Comparison of ENCODE assay signal across 10 cellular contexts in genomic region chr19:47777245-47778088, GRCh38. TPM values are rescaled to one million over a fixed set of nuclear protein-coding genes. Genes with fewer than 3 reads are reported as not detected.
DNase-seq lines count a peak whose midpoint lies in the region; ATAC-seq and TF ChIP-seq lines count a peak whose summit lies in the region.
"Not testable (repeated sequence)": the region's sequence is repeated elsewhere in the genome, so short reads cannot be mapped to it uniquely, and the experiment has no call there.
"Had no signal": no experiment of that assay in that cellular context is flagged by ENCODE, and none has a peak within 500 bp of the region (broad histone marks: within the 10 kb centered on the region; RNA-seq: fewer than 3 reads in every experiment).

No MANE protein-coding gene starts in this region.

- 67 to 77% (median 73%) methylated on average over 23 to 24 of the region's 24 CpGs for WGBS in psoas muscle, 3 donors

- H3K27ac ChIP-seq in DND-41 (ENCODE audit: low read length) (peak overlapping the region; percentile 89), psoas muscle (peak overlapping the region; percentile 95), upper lobe of right lung (peak overlapping the region; percentile 100)

- POLR2A ChIA-PET in MCF 10A (lab: Yijun Ruan, JAX), result interaction anchor here (0.7 to 1.6 kb wide), 9 partner anchors 10 to 429 kb away, joined by 3 to 4 read pairs (median 3); partner anchors contain the start of genes DHX34 and EHD2

- peak overlapping the region; percentile 100 for H3K4me3 Mint-ChIP-seq in activated CD4-positive, alpha-beta T cell treated with anti-CD3 and anti-CD28 coated beads, Interleukin-2, amount 10 ng/mL, durations not matched to agents 24 days and 14 days
- H3K4me3 Mint-ChIP-seq in MCF 10A (ENCODE audit: unreplicated experiment) (peak overlapping the region; percentile 94), memory B cell (peak overlapping the region; percentile 92)

- H2AFZ ChIP-seq in DND-41 (ENCODE audit: low read depth, low read length), result peak overlapping the region; percentile 100

- intact Hi-C loops in activated CD4-positive, alpha-beta T cell treated with anti-CD3 and anti-CD28 coated beads, Interleukin-2, amount 10 ng/mL, durations not matched to agents 24 days and 14 days (cut with micrococcal nuclease); MCF 10A (cut with micrococcal nuclease); psoas muscle (cut with DNase I); upper lobe of right lung (cut with DNase I): not testable (repeated sequence)

- peaks cover 18% of the 10 kb centered on the region for H3K4me1 Mint-ChIP-seq in activated CD4-positive, alpha-beta T cell treated with anti-CD3 and anti-CD28 coated beads, Interleukin-2, amount 10 ng/mL, durations not matched to agents 24 days and 14 days
- H3K4me1 Mint-ChIP-seq in MCF 10A (ENCODE audit: insufficient read depth, unreplicated experiment) (peaks cover 27% of the 10 kb centered on the region), memory B cell (peaks cover 14% of the 10 kb centered on the region)

- H3K79me2 ChIP-seq in DND-41 (ENCODE audit: insufficient read depth, low read length), result peaks cover 16% of the 10 kb centered on the region

- not testable (repeated sequence) for BruUV-seq in MCF 10A (replicated peaks; lab: Mats Ljungman, UMichigan)

- H3K27me3 ChIP-seq in DND-41 (ENCODE audit: insufficient read depth, low read length, poor library complexity); psoas muscle (ENCODE audit: insufficient read depth in 3 of 3, low read length in 2 of 3); upper lobe of right lung: not testable (repeated sequence)

- CTCF ChIA-PET in MCF 10A (lab: Yijun Ruan, JAX), result interaction anchor here (0.9 to 1.7 kb wide), 3 partner anchors 10 to 12 kb away, joined by 3 to 5 read pairs (median 3); no protein-coding TSS in a partner anchor

- peaks cover 12% of the 10 kb centered on the region for H3K36me3 ChIP-seq in DND-41 (ENCODE audit: insufficient read depth, low read length)
- H3K36me3 ChIP-seq in psoas muscle (ENCODE audit: insufficient read depth in 1 of 2, low read depth in 1 of 2), result peaks cover 0 to 18% of the 10 kb centered on the region in 2 donors
- H3K36me3 ChIP-seq in upper lobe of right lung, result not testable (repeated sequence)

- peak overlapping the region; percentile 88 for H3K4me2 ChIP-seq in DND-41 (ENCODE audit: insufficient read depth, low read length)

- H3K27ac Mint-ChIP-seq in activated CD4-positive, alpha-beta T cell treated with anti-CD3 and anti-CD28 coated beads, Interleukin-2, amount 10 ng/mL, durations not matched to agents 24 days and 14 days, result peak overlapping the region; percentile 97
- H3K27ac Mint-ChIP-seq in MCF 10A (ENCODE audit: low read depth, unreplicated experiment) (peak overlapping the region; percentile 99), memory B cell (peak overlapping the region; percentile 98)

- peak overlapping the region; percentile 70 for H3K9ac ChIP-seq in DND-41 (ENCODE audit: low read depth, low read length)

- not testable (repeated sequence) for TF ChIP-seq CTCF in DND-41 (IDR thresholded peaks at IDR 0.05; ENCODE audit: borderline replicate concordance, extremely low read depth, low read length, poor library complexity, severe bottlenecking); MCF 10A (IDR thresholded peaks at IDR 0.05; ENCODE audit: unreplicated experiment); fibroblast of villous mesenchyme (IDR thresholded peaks at IDR 0.05; ENCODE audit: insufficient read depth, low read depth, low read length); psoas muscle (IDR thresholded peaks at IDR 0.05); upper lobe of right lung (IDR thresholded peaks at IDR 0.05)

- H3K4me1 ChIP-seq in DND-41 (ENCODE audit: insufficient read depth, low read length), result peaks cover 26% of the 10 kb centered on the region
- H3K4me1 ChIP-seq in psoas muscle, result peaks cover 28% of the 10 kb centered on the region
- H3K4me1 ChIP-seq in upper lobe of right lung, result peaks cover 29% of the 10 kb centered on the region

- H4K20me1 ChIP-seq in DND-41 (ENCODE audit: insufficient read depth, low read length), result not testable (repeated sequence)

- not testable (repeated sequence) for H3K9me3 ChIP-seq in DND-41 (ENCODE audit: insufficient read depth, low read length, severe bottlenecking); psoas muscle; upper lobe of right lung

- H3K36me3 Mint-ChIP-seq in activated CD4-positive, alpha-beta T cell treated with anti-CD3 and anti-CD28 coated beads, Interleukin-2, amount 10 ng/mL, durations not matched to agents 24 days and 14 days (ENCODE audit: low read depth), result peaks cover 19% of the 10 kb centered on the region
- H3K36me3 Mint-ChIP-seq in MCF 10A (ENCODE audit: insufficient read depth, unreplicated experiment), result peaks cover 25% of the 10 kb centered on the region
- not testable (repeated sequence) for H3K36me3 Mint-ChIP-seq in memory B cell

- not testable (repeated sequence) for H3K27me3 Mint-ChIP-seq in activated CD4-positive, alpha-beta T cell treated with anti-CD3 and anti-CD28 coated beads, Interleukin-2, amount 10 ng/mL, durations not matched to agents 24 days and 14 days; MCF 10A (ENCODE audit: insufficient read depth, unreplicated experiment); memory B cell

- not testable (repeated sequence) for DNase-seq in DND-41; activated CD4-positive, alpha-beta T cell treated with anti-CD3 and anti-CD28 coated beads, Interleukin-2, amount 10 ng/mL, durations not matched to agents 24 days and 14 days; MCF 10A (ENCODE audit: unreplicated experiment); fibroblast of villous mesenchyme (ENCODE audit: low read depth); memory B cell (ENCODE audit: low spot score in 2 of 2); psoas muscle; upper lobe of right lung
- peak; percentile 11 for DNase-seq in NCI-H146 (lab: John Stamatoyannopoulos, UW)

- H3K4me3 ChIP-seq in DND-41 (ENCODE audit: low read depth in 1 of 2, low read length in 2 of 2) (peak overlapping the region; percentile 67 to 85), fibroblast of villous mesenchyme (ENCODE audit: low read depth, low read length) (peak overlapping the region; percentile 94), psoas muscle (peak overlapping the region; percentile 93), upper lobe of right lung (peak overlapping the region; percentile 87)

- not testable (repeated sequence) for H3K9me3 Mint-ChIP-seq in activated CD4-positive, alpha-beta T cell treated with anti-CD3 and anti-CD28 coated beads, Interleukin-2, amount 10 ng/mL, durations not matched to agents 24 days and 14 days; MCF 10A (ENCODE audit: unreplicated experiment); memory B cell

- not testable (repeated sequence) for ATAC-seq in DND-41 (ENCODE audit: insufficient read depth, low read depth); memory B cell (ENCODE audit: low read depth); psoas muscle; upper lobe of right lung

RNA-seq across cellular contexts. Expression of gene SELENOW, which starts 1.0 kb away (rescaled TPM):
- 111 and 117 TPM in 2 replicates for total RNA-seq in activated CD4-positive, alpha-beta T cell treated with anti-CD3 and anti-CD28 coated beads, Interleukin-2, amount 10 ng/mL, durations not matched to agents 24 days and 14 days
- total RNA-seq in MCF 10A (2022) (93.5 and 115 TPM in 2 replicates), fibroblast of villous mesenchyme (287 and 328 TPM in 2 replicates), psoas muscle (100 to 1,000 TPM; 677 to 969 (median 733) TPM), upper lobe of right lung (262 TPM)
- polyA plus RNA-seq in psoas muscle, result 1,000 to 10,000 TPM in 2 of 3 donors, 100 to 1,000 TPM in 1; 434 to 1,620 (median 1,372) TPM

RNA-seq across cellular contexts. Expression of gene TPRX1, which starts 26.9 kb away (rescaled TPM):
- not detected in 2 replicates for total RNA-seq in activated CD4-positive, alpha-beta T cell treated with anti-CD3 and anti-CD28 coated beads, Interleukin-2, amount 10 ng/mL, durations not matched to agents 24 days and 14 days
- total RNA-seq in MCF 10A (2022) (not detected in 2 replicates), fibroblast of villous mesenchyme (not detected in 2 replicates), psoas muscle (not detected), upper lobe of right lung (not detected)
- not detected for polyA plus RNA-seq in psoas muscle
- total RNA-seq: frontal cortex had no signal
- polyA plus RNA-seq: adipose tissue had no signal

RNA-seq across cellular contexts. Expression of gene NOP53, which starts 32.1 kb away (rescaled TPM):
- 222 and 230 TPM in 2 replicates for total RNA-seq in activated CD4-positive, alpha-beta T cell treated with anti-CD3 and anti-CD28 coated beads, Interleukin-2, amount 10 ng/mL, durations not matched to agents 24 days and 14 days
- total RNA-seq in MCF 10A (2022) (165 and 211 TPM in 2 replicates), fibroblast of villous mesenchyme (35.0 and 49.0 TPM in 2 replicates), psoas muscle (100 to 1,000 TPM in 3 of 4 donors, 10 to 100 TPM in 1; 96.3 to 166 (median 127) TPM), upper lobe of right lung (260 TPM)
- 100 to 1,000 TPM; 247 to 268 (median 257) TPM for polyA plus RNA-seq in psoas muscle

RNA-seq across cellular contexts. Expression of gene CRX, which starts 44.3 kb away (rescaled TPM):
- not detected in 2 replicates for total RNA-seq in activated CD4-positive, alpha-beta T cell treated with anti-CD3 and anti-CD28 coated beads, Interleukin-2, amount 10 ng/mL, durations not matched to agents 24 days and 14 days
- not detected in 2 replicates for total RNA-seq in MCF 10A (2022)
- total RNA-seq in fibroblast of villous mesenchyme, result not detected in 2 replicates
- total RNA-seq in psoas muscle, result not detected
- under 1 TPM in 1 of 3 donors, not detected in 2; 0.01 TPM for polyA plus RNA-seq in psoas muscle
- total RNA-seq in upper lobe of right lung, result not detected
- total RNA-seq: frontal cortex had no signal
